13 cellular contexts compared by ENCODE assay signal in genomic region chr2:201404699-201405275, GRCh38. TPM values are rescaled to one million over a fixed set of nuclear protein-coding genes. Genes with fewer than 3 reads are reported as not detected.
DNase-seq lines count a peak whose midpoint lies in the region; ATAC-seq and TF ChIP-seq lines count a peak whose summit lies in the region.
"Had no signal": no experiment of that assay in that cellular context is flagged by ENCODE, and none has a peak within 500 bp of the region (broad histone marks: within the 10 kb centered on the region; RNA-seq: fewer than 3 reads in every experiment).

No MANE protein-coding gene starts in this region.

- peaks cover 47% of the 10 kb centered on the region for H3K4me1 Mint-ChIP-seq in activated T-cell treated with anti-CD3 and anti-CD28 coated beads, Interleukin-2, amount 50 U/mL, for 24 hours (ENCODE audit: low read depth)
- H3K4me1 Mint-ChIP-seq in stimulated activated effector memory CD8-positive, alpha-beta T cell treated with anti-CD3 and anti-CD28 coated beads, Interleukin-12 subunit alpha, Interleukin-12 subunit beta, amount 100 ng/mL, for 72 hours: peaks cover 22% of the 10 kb centered on the region

- peaks cover 2% of the 10 kb centered on the region; the same call in 1 of the 2 replicates for H3K36me3 ChIP-seq in SK-N-MC (ENCODE audit: insufficient read depth, low read length)
- H3K36me3 ChIP-seq in esophagus muscularis mucosa: peaks cover 0 to 3% (median 0%) of the 10 kb centered on the region in 4 donors
- H3K36me3 ChIP-seq: neutrophil had no signal

- peaks cover 34 to 96% (median 86%) of the 10 kb centered on the region in 4 donors for H3K4me1 ChIP-seq in esophagus muscularis mucosa

- no peaks in the 10 kb centered on the region for H3K27me3 Mint-ChIP-seq in activated T-cell treated with anti-CD3 and anti-CD28 coated beads, Interleukin-2, amount 50 U/mL, for 24 hours

- no peak for DNase-seq in activated T-cell treated with anti-CD3 and anti-CD28 coated beads, Interleukin-2, amount 50 U/mL, for 24 hours
- no peak for DNase-seq in activated T-cell treated with anti-CD3 and anti-CD28 coated beads, Interleukin-2, amount 50 U/mL, for 1 hour
- DNase-seq in SK-N-MC (ENCODE audit: low read depth, low spot score) (no peak), esophagus muscularis mucosa (ENCODE audit: extremely low spot score) (no peak)
- no peak for DNase-seq in stimulated activated effector memory CD8-positive, alpha-beta T cell treated with anti-CD3 and anti-CD28 coated beads, Interleukin-12 subunit alpha, Interleukin-12 subunit beta, amount 100 ng/mL, for 72 hours (ENCODE audit: low spot score in 2 of 2)
- DNase-seq: activated CD4-positive, alpha-beta T cell treated with anti-CD3 and anti-CD28 coated beads for 48 hours; NCI-H2081 treated with DMSO at 0.1 percent for 48 hours; stimulated activated CD4-positive, alpha-beta T cell treated with anti-CD3 and anti-CD28 coated beads, Interleukin-12 subunit alpha, Interleukin-12 subunit beta, amount 100 ng/mL, for 4 hours had no signal

- no peak for TF ChIP-seq POLR2A in esophagus muscularis mucosa (IDR thresholded peaks at IDR 0.05; ENCODE audit: low read depth)

- intact Hi-C loops in esophagus muscularis mucosa (cut with DNase I): no loop called here

- ATAC-seq in stimulated activated effector memory CD8-positive, alpha-beta T cell treated with anti-CD3 and anti-CD28 coated beads, Interleukin-12 subunit alpha, Interleukin-12 subunit beta, amount 100 ng/mL, for 72 hours: peak; percentile 95
- ATAC-seq in HG02798 (IDR thresholded peaks at IDR 0.05; ENCODE audit: poor library complexity, unreplicated experiment) (no peak), GM21529 (IDR thresholded peaks at IDR 0.05; ENCODE audit: unreplicated experiment) (no peak), HG03378 (IDR thresholded peaks at IDR 0.05; ENCODE audit: unreplicated experiment) (no peak)

- peak overlapping the region; percentile 56 for H3K9ac ChIP-seq in SK-N-MC (ENCODE audit: insufficient read length)

- H3K4me3 ChIP-seq in SK-N-MC (peak overlapping the region; percentile 79), esophagus muscularis mucosa (no peak overlapping the region)

- 87% methylated on average over 3 of the region's 3 CpGs for WGBS in esophagus muscularis mucosa

- peak overlapping the region; percentile 24 for H3K27ac Mint-ChIP-seq in activated T-cell treated with anti-CD3 and anti-CD28 coated beads, Interleukin-2, amount 50 U/mL, for 24 hours
- peak overlapping the region; percentile 2 for H3K27ac Mint-ChIP-seq in stimulated activated effector memory CD8-positive, alpha-beta T cell treated with anti-CD3 and anti-CD28 coated beads, Interleukin-12 subunit alpha, Interleukin-12 subunit beta, amount 100 ng/mL, for 72 hours

- H3K27ac ChIP-seq in SK-N-MC (peak overlapping the region; percentile 83), esophagus muscularis mucosa (replicated peaks in 1 of 4) (peak overlapping the region in 3 of 4 donors; percentile 9 to 76 (median 71))
- H3K27ac ChIP-seq: HL-60, neutrophil had no signal

- no peaks in the 10 kb centered on the region for H3K9me3 Mint-ChIP-seq in activated T-cell treated with anti-CD3 and anti-CD28 coated beads, Interleukin-2, amount 50 U/mL, for 24 hours
- H3K9me3 Mint-ChIP-seq in stimulated activated effector memory CD8-positive, alpha-beta T cell treated with anti-CD3 and anti-CD28 coated beads, Interleukin-12 subunit alpha, Interleukin-12 subunit beta, amount 100 ng/mL, for 72 hours: no peaks in the 10 kb centered on the region

- TF ChIP-seq CTCF in esophagus muscularis mucosa (IDR thresholded peaks at IDR 0.05): no peak

- H3K36me3 Mint-ChIP-seq in activated T-cell treated with anti-CD3 and anti-CD28 coated beads, Interleukin-2, amount 50 U/mL, for 24 hours (ENCODE audit: low read depth): peaks cover 39% of the 10 kb centered on the region
- H3K36me3 Mint-ChIP-seq in stimulated activated effector memory CD8-positive, alpha-beta T cell treated with anti-CD3 and anti-CD28 coated beads, Interleukin-12 subunit alpha, Interleukin-12 subunit beta, amount 100 ng/mL, for 72 hours: peaks cover 8% of the 10 kb centered on the region

- H3K4me3 Mint-ChIP-seq in activated T-cell treated with anti-CD3 and anti-CD28 coated beads, Interleukin-2, amount 50 U/mL, for 24 hours: no peak overlapping the region
- no peak overlapping the region for H3K4me3 Mint-ChIP-seq in stimulated activated effector memory CD8-positive, alpha-beta T cell treated with anti-CD3 and anti-CD28 coated beads, Interleukin-12 subunit alpha, Interleukin-12 subunit beta, amount 100 ng/mL, for 72 hours

- no peak for TF ChIP-seq EP300 in esophagus muscularis mucosa (IDR thresholded peaks at IDR 0.05)

- H3K27me3 ChIP-seq in esophagus muscularis mucosa: no peaks in the 10 kb centered on the region
- H3K27me3 ChIP-seq: neutrophil had no signal

- no peaks in the 10 kb centered on the region for H3K9me3 ChIP-seq in SK-N-MC (ENCODE audit: low read depth, low read length)
- no peaks in the 10 kb centered on the region for H3K9me3 ChIP-seq in esophagus muscularis mucosa
- H3K9me3 ChIP-seq: neutrophil had no signal

RNA-seq across cellular contexts. Expression of gene TRAK2, which starts 46.5 kb away (rescaled TPM):
- total RNA-seq in esophagus muscularis mucosa: 100 to 1,000 TPM in 2 of 4 donors, 10 to 100 TPM in 2; 73.1 to 114 (median 91.6) TPM

RNA-seq across cellular contexts. Expression of gene STRADB, which starts 46.8 kb away (rescaled TPM):
- total RNA-seq in esophagus muscularis mucosa: 10 to 100 TPM; 13.6 to 15.6 (median 14.1) TPM

RNA-seq across cellular contexts. Expression of gene FLACC1, which starts 47.6 kb away (rescaled TPM):
- 1 to 10 TPM; 1.2 to 5.1 (median 4.2) TPM for total RNA-seq in esophagus muscularis mucosa
